9 cellular contexts compared by ENCODE assay signal in genomic region chr12:98935847-98936246, GRCh38.
"Had no signal": no experiment of that assay in that cellular context is flagged by ENCODE, and none has a peak within 500 bp of the region (broad histone marks: within the 10 kb centered on the region; RNA-seq: fewer than 3 reads in every experiment).

No MANE protein-coding gene starts in this region.

- FAIRE-seq: HepG2 had no signal

- ATAC-seq: HepG2 had no signal

- DNase-seq: GM23248, GOT3, H7, Karpas-422, KBM-7 had no signal

- H2AFZ ChIP-seq: GM23248 had no signal

- H3K4me3 ChIP-seq: GM23248, HAP-1 had no signal

- H3K9me3 ChIP-seq: HAP-1 had no signal

- H3K9ac ChIP-seq: GM23248, KMS-11 had no signal

- H3K4me1 ChIP-seq: HAP-1 had no signal

- H3K36me3 ChIP-seq: HAP-1 had no signal

- H3K4me2 ChIP-seq: KMS-11 had no signal

- H3K27ac ChIP-seq: GM23248, HL-60, KMS-11 had no signal
